In genomic region chr9:109817846-109818472, GRCh38 we compare ENCODE assay signal across 8 cellular contexts. TPM values are rescaled to one million over a fixed set of nuclear protein-coding genes. Genes with fewer than 3 reads are reported as not detected.
DNase-seq lines count a peak whose midpoint lies in the region; ATAC-seq and TF ChIP-seq lines count a peak whose summit lies in the region.

No MANE protein-coding gene starts in this region.

- H4K5ac ChIP-seq in H9 (ENCODE audit: insufficient read length, low read depth, low read length), result no peak overlapping the region

- H3K27me3 Mint-ChIP-seq in H9 (ENCODE audit: low read depth), result no peaks in the 10 kb centered on the region

- no peaks in the 10 kb centered on the region for H3K9me3 Mint-ChIP-seq in H9

- H3K9me3 ChIP-seq in H9 (ENCODE audit: control insufficient read depth, low read depth, low read length), result no peaks in the 10 kb centered on the region
- no peaks in the 10 kb centered on the region for H3K9me3 ChIP-seq in colonic mucosa
- no peaks in the 10 kb centered on the region for H3K9me3 ChIP-seq in left lung
- H3K9me3 ChIP-seq in subcutaneous abdominal adipose tissue (ENCODE audit: control insufficient read depth in 5 of 5, low read length in 5 of 5), result no peaks in the 10 kb centered on the region

- H3K27me3 ChIP-seq in H9 (ENCODE audit: insufficient read depth, low read length) (no peaks in the 10 kb centered on the region), colonic mucosa (no peaks in the 10 kb centered on the region), left lung (no peaks in the 10 kb centered on the region), subcutaneous abdominal adipose tissue (ENCODE audit: control insufficient read depth in 5 of 5, insufficient read depth in 4 of 5, low read length in 5 of 5) (no peaks in the 10 kb centered on the region)

- no peak overlapping the region for H4K8ac ChIP-seq in H9 (replicated peaks; ENCODE audit: insufficient read length, low read depth, low read length)

- H3K23ac ChIP-seq in H9 (ENCODE audit: insufficient read length, low read depth, low read length), result no peak overlapping the region

- TF ChIP-seq CTCF in H9 (conservative IDR thresholded peaks at IDR 0.05) (peak; percentile 93), colonic mucosa (IDR thresholded peaks at IDR 0.05) (peak; percentile 79), left lung (IDR thresholded peaks at IDR 0.05) (peak; percentile 62 to 80)

- peak overlapping the region; percentile 45 for H3K18ac ChIP-seq in H9 (ENCODE audit: insufficient read length, low read depth, low read length)

- peaks cover 7 to 18% of the 10 kb centered on the region in 2 experiments for H3K4me1 Mint-ChIP-seq in H9

- no peak overlapping the region for H2BK20ac ChIP-seq in H9 (ENCODE audit: low read depth, low read length, poor library complexity, severe bottlenecking)

- no peak overlapping the region for H3K14ac ChIP-seq in H9 (ENCODE audit: insufficient read depth, low read length)

- peak; percentile 35 for DNase-seq in GDM1 (lab: John Stamatoyannopoulos, UW)
- DNase-seq in H9, result peak; percentile 58
- DNase-seq in NCI-H1105 (lab: John Stamatoyannopoulos, UW), result peak; percentile 64
- peak; percentile 62 for DNase-seq in SIG-M5 treated with dmso at 0.1 percent for 504 hours (lab: John Stamatoyannopoulos, UW; ENCODE audit: unreplicated experiment)
- DNase-seq in colonic mucosa, result peak; percentile 76
- DNase-seq in left lung, result peak in 1 of 2 donors; percentile 44
- no peak for DNase-seq in 8988T

- H3K4me3 Mint-ChIP-seq in H9, result no peak overlapping the region

- H2BK15ac ChIP-seq in H9 (ENCODE audit: low read depth, low read length), result no peak overlapping the region

- H3K36me3 Mint-ChIP-seq in H9 (ENCODE audit: insufficient read depth in 1 of 3, low read depth in 3 of 3), result no peaks in the 10 kb centered on the region

- H2AK5ac ChIP-seq in H9 (ENCODE audit: insufficient read length, low read length), result no peak overlapping the region

- no peak overlapping the region for H2AFZ ChIP-seq in H9 (ENCODE audit: low read length)

- H2BK120ac ChIP-seq in H9 (ENCODE audit: low read depth, low read length, poor library complexity, severe bottlenecking), result no peak overlapping the region

- H3K4me2 ChIP-seq in H9 (ENCODE audit: insufficient read depth, insufficient read length, low read length), result no peak overlapping the region

- WGBS in H9 (ENCODE audit: extremely low coverage, insufficient read length, low lambda C conversion rate), result no CpG with 5 or more reads among the region's 9 CpGs

- ATAC-seq in left lung, result peak; percentile 95

- no peaks in the 10 kb centered on the region for H4K20me1 ChIP-seq in H9 (ENCODE audit: control insufficient read depth, insufficient read depth, insufficient read length)

- no peak overlapping the region; a peak in 1 of 7 replicates for H3K27ac Mint-ChIP-seq in H9

- no peak overlapping the region for H4K91ac ChIP-seq in H9 (ENCODE audit: insufficient read length, low read depth, low read length)

- intact Hi-C loops in colonic mucosa (cut with DNase I) (loop anchor here (2.0 kb wide), 1 partner anchor 243 kb away; no protein-coding TSS in a partner anchor), left lung (cut with DNase I) (loop anchor here in 1 of 2 donors (10.0 kb wide), 1 partner anchor 243 kb away; no protein-coding TSS in a partner anchor)

- H3K9ac ChIP-seq in H9 (ENCODE audit: extremely low read depth, insufficient read length, low read length), result no peak overlapping the region
- no peak overlapping the region for H3K9ac ChIP-seq in colonic mucosa (ENCODE audit: low read depth in 2 of 2, low read length in 2 of 2)
- peak overlapping the region in 2 of 5 donors; percentile 29 to 73 for H3K9ac ChIP-seq in subcutaneous abdominal adipose tissue (ENCODE audit: low read length in 5 of 5)

- no peak overlapping the region for H3K4me3 ChIP-seq in colonic mucosa
- H3K4me3 ChIP-seq in left lung, result no peak overlapping the region
- H3K4me3 ChIP-seq in subcutaneous abdominal adipose tissue (ENCODE audit: low read depth in 1 of 5, low read length in 5 of 5), result no peak overlapping the region

- H3K79me1 ChIP-seq in H9 (ENCODE audit: insufficient read depth, low read depth, low read length, poor library complexity, severe bottlenecking), result no peaks in the 10 kb centered on the region

- H3K4me1 ChIP-seq in H9 (ENCODE audit: insufficient read depth, low read length) (peaks cover 4% of the 10 kb centered on the region; the same call in 1 of the 2 replicates), colonic mucosa (no peaks in the 10 kb centered on the region), left lung (no peaks in the 10 kb centered on the region), subcutaneous abdominal adipose tissue (ENCODE audit: control insufficient read depth in 5 of 5, insufficient read depth in 5 of 5, low read length in 5 of 5) (peaks cover 10 to 31% (median 26%) of the 10 kb centered on the region in 5 donors)

- H3K79me2 ChIP-seq in H9 (ENCODE audit: insufficient read depth, low read length), result no peaks in the 10 kb centered on the region

- no peak overlapping the region for H2BK12ac ChIP-seq in H9 (ENCODE audit: insufficient read length, low read depth, low read length)

- no peak overlapping the region for H3K27ac ChIP-seq in H9 (ENCODE audit: insufficient read length, low read depth, low read length)
- H3K27ac ChIP-seq in colonic mucosa, result no peak overlapping the region
- H3K27ac ChIP-seq in left lung, result peak overlapping the region in 1 of 2 donors; percentile 34
- H3K27ac ChIP-seq in subcutaneous abdominal adipose tissue (ENCODE audit: low read depth, low read length), result peak overlapping the region; percentile 87

- no peaks in the 10 kb centered on the region for H3K23me2 ChIP-seq in H9 (ENCODE audit: insufficient read length, low read depth, low read length, poor library complexity, severe bottlenecking)

- no peak overlapping the region for H2BK5ac ChIP-seq in H9 (ENCODE audit: insufficient read length, low read length)

- H3K56ac ChIP-seq in H9 (ENCODE audit: insufficient read length, low read depth, low read length), result no peak overlapping the region

- no peak overlapping the region for H3K4ac ChIP-seq in H9 (ENCODE audit: low read depth, low read length)

- no peaks in the 10 kb centered on the region for H3K36me3 ChIP-seq in colonic mucosa
- H3K36me3 ChIP-seq in left lung, result no peaks in the 10 kb centered on the region
- H3K36me3 ChIP-seq in subcutaneous abdominal adipose tissue (ENCODE audit: control insufficient read depth in 5 of 5, insufficient read depth in 5 of 5, low read length in 5 of 5), result no peaks in the 10 kb centered on the region

- no peak overlapping the region for H3T11ph ChIP-seq in H9 (ENCODE audit: low read length)

RNA-seq across cellular contexts. Expression of gene PALM2AKAP2, which starts 38.0 kb away (rescaled TPM):
- total RNA-seq in H9 (2021) (3.6 and 4.0 TPM in 2 replicates), colonic mucosa (1 to 10 TPM in 1 of 2 donors, under 1 TPM in 1; 0.69 to 3.4 TPM), left lung (10 to 100 TPM; 22.9 to 24.4 TPM)
